Comparison of ENCODE assay signal across 8 cellular contexts in the genomic region with DNA sequence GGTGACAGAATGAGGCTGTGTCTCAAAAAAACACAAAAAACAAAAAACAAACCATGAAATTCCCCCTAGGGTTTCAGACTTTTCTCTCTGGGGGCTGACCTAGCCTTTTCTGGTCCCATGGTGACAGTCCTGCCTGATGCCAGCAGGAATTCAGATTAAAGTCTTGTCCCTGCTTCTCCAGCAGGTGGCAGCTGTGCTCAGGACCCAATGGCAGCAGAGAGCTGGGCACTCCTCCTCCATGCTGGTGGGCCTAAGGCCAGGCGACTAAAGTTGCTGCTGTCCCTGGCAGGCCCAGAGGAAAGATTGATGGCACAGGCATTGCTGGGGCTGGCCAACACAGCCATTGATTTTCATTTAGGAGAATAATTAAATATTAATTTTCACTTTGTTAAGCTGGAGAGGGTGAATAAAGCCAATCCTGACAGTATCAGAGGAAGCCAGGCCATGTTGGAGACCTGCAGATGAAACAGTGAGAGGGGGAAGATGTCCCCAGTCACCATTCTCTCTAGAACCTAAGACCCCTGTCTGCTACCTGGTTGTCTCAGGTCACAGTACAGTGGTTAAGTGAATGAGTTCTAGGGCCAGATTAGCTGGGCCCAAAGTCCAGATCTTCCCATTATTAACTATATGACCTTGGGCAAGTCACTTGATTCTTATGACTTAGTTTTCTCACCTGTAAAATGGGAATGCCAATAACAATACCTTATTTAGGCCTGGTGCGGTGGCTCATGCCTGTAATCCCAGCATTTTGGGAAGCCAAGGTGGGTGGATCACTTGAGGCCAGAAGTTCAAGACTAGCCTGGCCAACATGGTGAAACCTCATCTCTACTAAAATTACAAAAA. TPM values are rescaled to one million over a fixed set of nuclear protein-coding genes. Genes with fewer than 3 reads are reported as not detected.
DNase-seq lines count a peak whose midpoint lies in the region; ATAC-seq and TF ChIP-seq lines count a peak whose summit lies in the region.

No MANE protein-coding gene starts in this region.

- ATAC-seq in CD4-positive, alpha-beta T cell (ENCODE audit: poor library complexity) = peak; percentile 95
- ATAC-seq in GM21529 (IDR thresholded peaks at IDR 0.05; ENCODE audit: unreplicated experiment) = peak; percentile 67
- no peak for ATAC-seq in HG03095 (IDR thresholded peaks at IDR 0.05; ENCODE audit: unreplicated experiment)

- no peaks in the 10 kb centered on the region for H3K27me3 Mint-ChIP-seq in CD4-positive, alpha-beta T cell

- H3K4me3 Mint-ChIP-seq in CD4-positive, alpha-beta T cell = no peak overlapping the region

- TF ChIP-seq CTCF in CD4-positive, alpha-beta T cell (IDR thresholded peaks at IDR 0.05) = peak; percentile 71
- TF ChIP-seq CTCF in astrocyte of the cerebellum (IDR thresholded peaks at IDR 0.05; ENCODE audit: low read depth, low read length, missing control alignments) = peak; percentile 82

- H3K4me3 ChIP-seq in astrocyte of the cerebellum (ENCODE audit: low read depth, low read length) = no peak overlapping the region

- POLR2A ChIA-PET in CD4-positive, alpha-beta T cell (lab: Charles Lee) = interaction anchor here (1.0 kb wide), 1 partner anchor 219 kb away, joined by 3 read pairs; no protein-coding TSS in a partner anchor

- no peaks in the 10 kb centered on the region for H3K36me3 Mint-ChIP-seq in CD4-positive, alpha-beta T cell (ENCODE audit: low read depth)

- CTCF ChIA-PET in CD4-positive, alpha-beta T cell (lab: Charles Lee) = interaction anchor here (0.5 to 1.1 kb wide), 7 partner anchors 10 to 445 kb away, joined by 3 to 4 read pairs (median 3); no protein-coding TSS in a partner anchor

- in situ Hi-C loops in astrocyte of the cerebellum (cut with HindIII; ENCODE audit: low sequenced_read_pairs) = no loop called here

- H3K27me3 ChIP-seq in CD4-positive, alpha-beta T cell (ENCODE audit: control insufficient read depth, insufficient read depth, low read length) = no peaks in the 10 kb centered on the region

- intact Hi-C loops in CD4-positive, alpha-beta T cell (cut with DNase I, micrococcal nuclease) = loop anchor here in 1 of 2 experiments (2.0 to 5.0 kb wide), 2 partner anchors 159 to 218 kb away; a partner anchor contains a TSS

- peaks cover 4% of the 10 kb centered on the region for H3K4me1 Mint-ChIP-seq in CD4-positive, alpha-beta T cell (ENCODE audit: low read depth)

- no peak overlapping the region for H3K27ac Mint-ChIP-seq in CD4-positive, alpha-beta T cell

- H3K27ac ChIP-seq in CD4-positive, alpha-beta T cell (ENCODE audit: low read depth, low read length) = no peak overlapping the region

- H3K9me3 ChIP-seq in CD4-positive, alpha-beta T cell (ENCODE audit: control insufficient read depth, low read length) = no peaks in the 10 kb centered on the region

- DNase-seq in CD4-positive, alpha-beta T cell = peak; percentile 26 to 60 (median 42)
- DNase-seq in NCI-H1694 (lab: John Stamatoyannopoulos, UW) (peak; percentile 54), T-helper 2 cell (peak in 4 of 5 experiments; percentile 30 to 65 (median 38)), astrocyte of the cerebellum (ENCODE audit: low read depth) (peak; percentile 28), hypothalamus (lab: John Stamatoyannopoulos, UW) (peak in 36 of 51 donors; percentile 3 to 75 (median 39))
- peak; percentile 48 for DNase-seq in stimulated activated CD4-positive, alpha-beta T cell treated with anti-CD3 and anti-CD28 coated beads, Interleukin-12 subunit alpha, Interleukin-12 subunit beta, amount 100 ng/mL, for 4 hours

- no peaks in the 10 kb centered on the region for H3K9me3 Mint-ChIP-seq in CD4-positive, alpha-beta T cell

RNA-seq across cellular contexts. Expression of a gene that starts 7.1 kb away (rescaled TPM):
- 1 to 10 TPM; 2.4 TPM for total RNA-seq in CD4-positive, alpha-beta T cell

RNA-seq across cellular contexts. Expression of a gene that starts 40.5 kb away (rescaled TPM):
- total RNA-seq in CD4-positive, alpha-beta T cell = 100 to 1,000 TPM; 128 to 133 TPM
